ENCODE assay signal across 1 cellular context in genomic region chr1:109274533-109275476, GRCh38.
TF ChIP-seq lines count a peak whose summit lies in the region.

No MANE protein-coding gene starts in this region.

TF ChIP-seq in HepG2, 621 proteins besides CTCF, POLR2A, EP300 and RAD21 (continued from another document and continues in another):
- TF ChIP-seq ZNF572 (CRISPR knock-in tag; IDR thresholded peaks at IDR 0.05) (no peak), ZNF644 (CRISPR knock-in tag; IDR thresholded peaks at IDR 0.05; ENCODE audit: low read depth) (no peak), PHF5A (CRISPR knock-in tag; IDR thresholded peaks at IDR 0.05; ENCODE audit: low read depth, unreplicated experiment) (no peak), PAWR (CRISPR knock-in tag; IDR thresholded peaks at IDR 0.05; ENCODE audit: borderline replicate concordance) (no peak), SNAI1 (CRISPR knock-in tag; IDR thresholded peaks at IDR 0.05; ENCODE audit: borderline replicate concordance) (no peak), THYN1 (CRISPR knock-in tag; IDR thresholded peaks at IDR 0.05; ENCODE audit: borderline replicate concordance, low read depth) (no peak), ZNF746 (CRISPR knock-in tag; IDR thresholded peaks at IDR 0.05) (peak; percentile 33; the same call in 1 of the 2 replicates), ZBTB10 (CRISPR knock-in tag; IDR thresholded peaks at IDR 0.05; ENCODE audit: borderline replicate concordance) (peak; percentile 88; the same call in 1 of the 2 replicates), ZNF761 (CRISPR knock-in tag; conservative IDR thresholded peaks at IDR 0.05) (no peak), ZNF441 (CRISPR knock-in tag; IDR thresholded peaks at IDR 0.05; ENCODE audit: borderline replicate concordance) (no peak), SMAD9 (CRISPR knock-in tag; IDR thresholded peaks at IDR 0.05) (no peak), GATAD1 (CRISPR knock-in tag; IDR thresholded peaks at IDR 0.05) (0 out of 2 replicates have a peak, but pooled peaks have one; percentile 52), TIGD3 (CRISPR knock-in tag; IDR thresholded peaks at IDR 0.05; ENCODE audit: borderline replicate concordance) (no peak), ATF6 (CRISPR knock-in tag; conservative IDR thresholded peaks at IDR 0.05) (no peak), GABPB1 (CRISPR knock-in tag; IDR thresholded peaks at IDR 0.05) (peak; percentile 41; the same call in 1 of the 2 replicates), E2F1 (CRISPR knock-in tag; IDR thresholded peaks at IDR 0.05) (no peak), RFX3 (CRISPR knock-in tag; IDR thresholded peaks at IDR 0.05) (no peak), REPIN1 (CRISPR knock-in tag; IDR thresholded peaks at IDR 0.05; ENCODE audit: borderline replicate concordance, low read depth) (peak; percentile 19; the same call in 1 of the 2 replicates), BCLAF1 (IDR thresholded peaks at IDR 0.05) (no peak), ZNF263 (CRISPR knock-in tag; IDR thresholded peaks at IDR 0.05) (peak; percentile 17; the same call in 1 of the 2 replicates), TCF7 (IDR thresholded peaks at IDR 0.05; ENCODE audit: low read depth) (peak; percentile 78), ISL2 (CRISPR knock-in tag; IDR thresholded peaks at IDR 0.05) (peak; percentile 71), ZNF367 (CRISPR knock-in tag; IDR thresholded peaks at IDR 0.05; ENCODE audit: borderline replicate concordance) (no peak), ZNF549 (CRISPR knock-in tag; IDR thresholded peaks at IDR 0.05) (no peak), SYNCRIP (IDR thresholded peaks at IDR 0.05; ENCODE audit: insufficient read depth, low read depth, low read length) (no peak), IRF2 (CRISPR knock-in tag; IDR thresholded peaks at IDR 0.05) (no peak), CBX1 (IDR thresholded peaks at IDR 0.05; ENCODE audit: low read depth) (no peak), ZNF841 (CRISPR knock-in tag; IDR thresholded peaks at IDR 0.05; ENCODE audit: borderline replicate concordance) (no peak), RFXANK (CRISPR knock-in tag; IDR thresholded peaks at IDR 0.05) (0 out of 2 replicates have a peak, but pooled peaks have one; percentile 59), KLF9 (CRISPR knock-in tag; IDR thresholded peaks at IDR 0.05; ENCODE audit: low read depth) (0 out of 2 replicates have a peak, but pooled peaks have one; percentile 39), CREM (IDR thresholded peaks at IDR 0.05) (peak; percentile 52; the same call in 1 of the 2 replicates), CREM (CRISPR knock-in tag; IDR thresholded peaks at IDR 0.05) (no peak), ZNF558 (CRISPR knock-in tag; IDR thresholded peaks at IDR 0.05; ENCODE audit: borderline replicate concordance) (no peak), RBM22 (optimal IDR thresholded peaks at IDR 0.05; ENCODE audit: low read length) (no peak), POLR2AphosphoS5 (IDR thresholded peaks at IDR 0.05; ENCODE audit: low read depth, low read length) (no peak), SMAD1 (CRISPR knock-in tag; IDR thresholded peaks at IDR 0.05; ENCODE audit: borderline replicate concordance, low read depth) (no peak), ZBED4 (CRISPR knock-in tag; IDR thresholded peaks at IDR 0.05; ENCODE audit: borderline replicate concordance) (peak; percentile 92; the same call in 1 of the 2 replicates), FOXM1 (CRISPR knock-in tag; IDR thresholded peaks at IDR 0.05) (no peak), TP53 (CRISPR knock-in tag; conservative IDR thresholded peaks at IDR 0.05) (0 out of 2 replicates have a peak, but pooled peaks have one; percentile 75), KLF6 (CRISPR knock-in tag; IDR thresholded peaks at IDR 0.05) (peak; percentile 88), SP1 (IDR thresholded peaks at IDR 0.05) (no peak), SP1 (CRISPR knock-in tag; IDR thresholded peaks at IDR 0.05) (0 out of 2 replicates have a peak, but pooled peaks have one; percentile 39), MED8 (CRISPR knock-in tag; IDR thresholded peaks at IDR 0.05; ENCODE audit: insufficient replicate concordance) (peak; percentile 32), KDM4B (CRISPR knock-in tag; IDR thresholded peaks at IDR 0.05) (peak; percentile 86; the same call in 1 of the 2 replicates), GTF2F1 (IDR thresholded peaks at IDR 0.05; ENCODE audit: low read length) (no peak), AHR (CRISPR knock-in tag; IDR thresholded peaks at IDR 0.05) (no peak), ZNF775 (CRISPR knock-in tag; IDR thresholded peaks at IDR 0.05; ENCODE audit: borderline replicate concordance) (no peak), DPF2 (CRISPR knock-in tag; IDR thresholded peaks at IDR 0.05; ENCODE audit: borderline replicate concordance, low read depth) (no peak), SPEN (CRISPR knock-in tag; IDR thresholded peaks at IDR 0.05; ENCODE audit: low read depth) (no peak), ZNF136 (CRISPR knock-in tag; IDR thresholded peaks at IDR 0.05; ENCODE audit: low read depth) (no peak), ZNF224 (CRISPR knock-in tag; IDR thresholded peaks at IDR 0.05) (peak; percentile 70; the same call in 1 of the 2 replicates), ZBTB42 (CRISPR knock-in tag; IDR thresholded peaks at IDR 0.05) (no peak), NFIB (CRISPR knock-in tag; IDR thresholded peaks at IDR 0.05; ENCODE audit: borderline replicate concordance) (no peak), ZNF709 (CRISPR knock-in tag; IDR thresholded peaks at IDR 0.05) (no peak), HDAC1 (CRISPR knock-in tag; IDR thresholded peaks at IDR 0.05) (peak; percentile 66), GABPA (IDR thresholded peaks at IDR 0.05; ENCODE audit: low read depth, low read length) (no peak), GABPA (CRISPR knock-in tag; IDR thresholded peaks at IDR 0.05; ENCODE audit: low read depth) (no peak)
